ENCODE assay signal across 1 cellular context in the genomic region with DNA sequence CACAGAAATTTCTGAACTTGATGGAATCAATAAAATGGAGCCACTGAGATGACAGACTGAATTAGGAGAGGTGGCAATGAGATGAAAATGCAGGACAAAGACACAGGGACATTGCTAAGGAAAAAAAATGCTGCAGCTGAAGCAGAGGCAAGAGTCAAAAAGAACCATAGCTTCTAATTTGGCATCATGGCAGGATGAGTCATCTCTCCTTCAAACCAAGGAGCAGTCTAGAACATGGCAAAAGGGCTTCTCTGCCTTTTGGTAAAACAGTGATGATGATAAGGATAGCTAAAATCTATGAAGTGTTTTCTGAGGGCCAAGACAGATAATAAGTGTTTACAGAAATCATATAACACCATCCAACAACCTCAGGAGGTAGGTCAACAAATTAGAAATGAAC.
TF ChIP-seq lines count a peak whose summit lies in the region.

No MANE protein-coding gene starts in this region.

TF ChIP-seq in K562, 482 proteins besides CTCF, POLR2A, EP300 and RAD21 (continued from another document):
- TF ChIP-seq, protein P1, sequence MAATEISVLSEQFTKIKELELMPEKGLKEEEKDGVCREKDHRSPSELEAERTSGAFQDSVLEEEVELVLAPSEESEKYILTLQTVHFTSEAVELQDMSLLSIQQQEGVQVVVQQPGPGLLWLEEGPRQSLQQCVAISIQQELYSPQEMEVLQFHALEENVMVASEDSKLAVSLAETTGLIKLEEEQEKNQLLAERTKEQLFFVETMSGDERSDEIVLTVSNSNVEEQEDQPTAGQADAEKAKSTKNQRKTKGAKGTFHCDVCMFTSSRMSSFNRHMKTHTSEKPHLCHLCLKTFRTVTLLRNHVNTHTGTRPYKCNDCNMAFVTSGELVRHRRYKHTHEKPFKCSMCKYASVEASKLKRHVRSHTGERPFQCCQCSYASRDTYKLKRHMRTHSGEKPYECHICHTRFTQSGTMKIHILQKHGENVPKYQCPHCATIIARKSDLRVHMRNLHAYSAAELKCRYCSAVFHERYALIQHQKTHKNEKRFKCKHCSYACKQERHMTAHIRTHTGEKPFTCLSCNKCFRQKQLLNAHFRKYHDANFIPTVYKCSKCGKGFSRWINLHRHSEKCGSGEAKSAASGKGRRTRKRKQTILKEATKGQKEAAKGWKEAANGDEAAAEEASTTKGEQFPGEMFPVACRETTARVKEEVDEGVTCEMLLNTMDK (IDR thresholded peaks at IDR 0.05; ENCODE audit: borderline replicate concordance, insufficient read depth, low read depth, low read length, poor library complexity, severe bottlenecking): no peak
- TF ChIP-seq MCM5 (IDR thresholded peaks at IDR 0.05; ENCODE audit: low read depth): no peak
- TF ChIP-seq JUND (IDR thresholded peaks at IDR 0.05; ENCODE audit: borderline replicate concordance, low read depth, low read length): no peak
- 0 out of 3 replicates have a peak, but pooled peaks have one; percentile 15 for TF ChIP-seq JUND (tag; IDR thresholded peaks at IDR 0.05; ENCODE audit: borderline replicate concordance, low read depth, low read length)
- TF ChIP-seq PHB (CRISPR knock-in tag; IDR thresholded peaks at IDR 0.05): no peak
- TF ChIP-seq ZNF707 (CRISPR knock-in tag; conservative IDR thresholded peaks at IDR 0.05): no peak
- TF ChIP-seq ELF4 (CRISPR knock-in tag; IDR thresholded peaks at IDR 0.05): no peak
- TF ChIP-seq, protein P2, sequence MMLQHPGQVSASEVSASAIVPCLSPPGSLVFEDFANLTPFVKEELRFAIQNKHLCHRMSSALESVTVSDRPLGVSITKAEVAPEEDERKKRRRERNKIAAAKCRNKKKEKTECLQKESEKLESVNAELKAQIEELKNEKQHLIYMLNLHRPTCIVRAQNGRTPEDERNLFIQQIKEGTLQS (IDR thresholded peaks at IDR 0.05): peak; percentile 23; the same call in 1 of the 2 replicates
- TF ChIP-seq, protein P2 (CRISPR knock-in tag; conservative IDR thresholded peaks at IDR 0.05): no peak
TF ChIP-seq in K562: peak in this region for 2.
